Comparison of ENCODE assay signal across 22 cellular contexts in genomic region chr6:116291701-116292396, GRCh38. TPM values are rescaled to one million over a fixed set of nuclear protein-coding genes. Genes with fewer than 3 reads are reported as not detected.
DNase-seq lines count a peak whose midpoint lies in the region; ATAC-seq, FAIRE-seq and TF ChIP-seq lines count a peak whose summit lies in the region.
"Had no signal": no experiment of that assay in that cellular context is flagged by ENCODE, and none has a peak within 500 bp of the region (broad histone marks: within the 10 kb centered on the region; RNA-seq: fewer than 3 reads in every experiment).

No MANE protein-coding gene starts in this region.

- H3K4me1 Mint-ChIP-seq in H9 (no peaks in the 10 kb centered on the region), Caco-2 (ENCODE audit: low read depth, unreplicated experiment) (no peaks in the 10 kb centered on the region)
- H3K4me1 Mint-ChIP-seq: CD8-positive, alpha-beta memory T cell had no signal

- no peak overlapping the region for H3K9ac ChIP-seq in H9 (ENCODE audit: extremely low read depth, insufficient read length, low read length)
- no peak overlapping the region for H3K9ac ChIP-seq in OCI-LY3 (ENCODE audit: low read length)
- H3K9ac ChIP-seq in endothelial cell of umbilical vein (replicated peaks; ENCODE audit: extremely low read depth, insufficient read depth, low read length) = no peak overlapping the region
- H3K9ac ChIP-seq: KMS-11 had no signal

- no peak overlapping the region for H3K56ac ChIP-seq in H9 (ENCODE audit: insufficient read length, low read depth, low read length)

- ATAC-seq in HG03571 (IDR thresholded peaks at IDR 0.05; ENCODE audit: unreplicated experiment) = no peak
- ATAC-seq: HCT116, HepG2, Panc1 had no signal

- BruUV-seq in endothelial cell of umbilical vein (replicated peaks; lab: Mats Ljungman, UMichigan) = no TSS peak
- no TSS peak for BruUV-seq in Caco-2 (replicated peaks; lab: Mats Ljungman, UMichigan)

- H4K8ac ChIP-seq in H9 (replicated peaks; ENCODE audit: insufficient read length, low read depth, low read length) = no peak overlapping the region

- H3K9me3 Mint-ChIP-seq in H9 (peaks cover 0 to 3% of the 10 kb centered on the region in 2 experiments; a peak in 1 of 5 replicates), Caco-2 (ENCODE audit: unreplicated experiment) (no peaks in the 10 kb centered on the region)
- H3K9me3 Mint-ChIP-seq: CD8-positive, alpha-beta memory T cell had no signal

- no peaks in the 10 kb centered on the region for H3K27me3 Mint-ChIP-seq in H9 (ENCODE audit: low read depth)
- peaks cover 9% of the 10 kb centered on the region for H3K27me3 Mint-ChIP-seq in Caco-2 (ENCODE audit: insufficient read depth, unreplicated experiment)

- H3K23me2 ChIP-seq in H9 (ENCODE audit: insufficient read length, low read depth, low read length, poor library complexity, severe bottlenecking) = no peaks in the 10 kb centered on the region

- H3K9me3 ChIP-seq in H9 (ENCODE audit: control insufficient read depth, low read depth, low read length) (no peaks in the 10 kb centered on the region), OCI-LY3 (ENCODE audit: insufficient read depth, low read length) (no peaks in the 10 kb centered on the region), endothelial cell of umbilical vein (replicated peaks; ENCODE audit: control insufficient read depth, insufficient read depth, low read length) (no peaks in the 10 kb centered on the region), Caco-2 (no peaks in the 10 kb centered on the region)

- H3K4me3 ChIP-seq in AG10803 (ENCODE audit: low read length) (no peak overlapping the region), OCI-LY3 (ENCODE audit: low read length) (no peak overlapping the region), endothelial cell of umbilical vein (replicated peaks in 1 of 3; ENCODE audit: insufficient read depth in 1 of 3, low read depth in 1 of 3, low read length in 3 of 3) (no peak overlapping the region), Caco-2 (ENCODE audit: low read depth, low read length) (no peak overlapping the region)

- no peak overlapping the region for H2BK15ac ChIP-seq in H9 (ENCODE audit: low read depth, low read length)

- H3K4ac ChIP-seq in H9 (ENCODE audit: low read depth, low read length) = no peak overlapping the region

- H4K5ac ChIP-seq in H9 (ENCODE audit: insufficient read length, low read depth, low read length) = no peak overlapping the region

- no peak for FAIRE-seq in endothelial cell of umbilical vein (lab: Jason Lieb, UNC)
- FAIRE-seq: GM12891, HepG2 had no signal

- no peak overlapping the region for H3K23ac ChIP-seq in H9 (ENCODE audit: insufficient read length, low read depth, low read length)

- no peaks in the 10 kb centered on the region for H3K27me3 ChIP-seq in H9 (ENCODE audit: insufficient read depth, low read length)
- H3K27me3 ChIP-seq in OCI-LY3 (ENCODE audit: low read depth, low read length) = no peaks in the 10 kb centered on the region
- no peaks in the 10 kb centered on the region for H3K27me3 ChIP-seq in endothelial cell of umbilical vein (ENCODE audit: control insufficient read depth in 2 of 2, insufficient read depth in 2 of 2, low read length in 2 of 2)
- H3K27me3 ChIP-seq in Caco-2 (replicated peaks; ENCODE audit: control insufficient read depth, insufficient read depth, low read length) = no peaks in the 10 kb centered on the region; the same call in 1 of the 2 replicates

- POLR2A ChIA-PET in endothelial cell of umbilical vein (lab: Charles Lee) = no interaction called here
- POLR2A ChIA-PET in Caco-2 (lab: Charles Lee) = no interaction called here

- H2AFZ ChIP-seq in H9 (ENCODE audit: low read length) = no peak overlapping the region
- H2AFZ ChIP-seq in OCI-LY3 (ENCODE audit: low read depth, low read length) = peak overlapping the region; percentile 43; the same call in 1 of the 2 replicates
- H2AFZ ChIP-seq in endothelial cell of umbilical vein (ENCODE audit: low read depth, low read length) = peak overlapping the region; percentile 4

- no peak overlapping the region for H2BK5ac ChIP-seq in H9 (ENCODE audit: insufficient read length, low read length)

- H3K79me2 ChIP-seq in H9 (ENCODE audit: insufficient read depth, low read length) (no peaks in the 10 kb centered on the region), OCI-LY3 (ENCODE audit: low read length) (no peaks in the 10 kb centered on the region), endothelial cell of umbilical vein (ENCODE audit: control insufficient read depth, insufficient read depth, low read length) (no peaks in the 10 kb centered on the region)

- intact Hi-C loops in endothelial cell of umbilical vein (cut with micrococcal nuclease) (no loop called here), Caco-2 (cut with micrococcal nuclease; ENCODE audit: unreplicated experiment) (no loop called here)

- H3K79me1 ChIP-seq in H9 (ENCODE audit: insufficient read depth, low read depth, low read length, poor library complexity, severe bottlenecking) = no peaks in the 10 kb centered on the region

- no peak overlapping the region for H3T11ph ChIP-seq in H9 (ENCODE audit: low read length)

- dilution Hi-C loops in endothelial cell of umbilical vein (cut with MboI; ENCODE audit: extremely low pct_ligation_motif_present, low sequenced_read_pairs) = no loop called here

- DNase-seq in AG10803 (ENCODE audit: low read depth) (peak; percentile 11), H9 (no peak), endothelial cell of umbilical vein (ENCODE audit: low read depth, low spot score) (no peak), Caco-2 (no peak), HuH-7 (ENCODE audit: low spot score) (no peak), DMS 273 (lab: John Stamatoyannopoulos, UW; ENCODE audit: unreplicated experiment) (no peak)
- DNase-seq: 8988T; AML-193; CD8-positive, alpha-beta memory T cell; GOT3; NCI-H1417; NCI-H1694 treated with DMSO at 0.1 percent for 48 hours; NCI-H69 had no signal

- H3K27ac ChIP-seq in H9 (ENCODE audit: insufficient read length, low read depth, low read length) (no peak overlapping the region), OCI-LY3 (ENCODE audit: low read length) (no peak overlapping the region), endothelial cell of umbilical vein (ENCODE audit: insufficient read depth, low read depth, low read length) (no peak overlapping the region)
- H3K27ac ChIP-seq: C4-2B, HL-60, KMS-11 had no signal

- H3K4me2 ChIP-seq in H9 (ENCODE audit: insufficient read depth, insufficient read length, low read length) = no peak overlapping the region
- no peak overlapping the region; the same call in 1 of the 2 replicates for H3K4me2 ChIP-seq in OCI-LY3 (ENCODE audit: low read length)
- H3K4me2 ChIP-seq in endothelial cell of umbilical vein (ENCODE audit: insufficient read depth, low read length) = no peak overlapping the region
- H3K4me2 ChIP-seq: KMS-11 had no signal

- peak overlapping the region; percentile 71 for H2AK5ac ChIP-seq in H9 (ENCODE audit: insufficient read length, low read length)

- H2BK120ac ChIP-seq in H9 (ENCODE audit: low read depth, low read length, poor library complexity, severe bottlenecking) = no peak overlapping the region

- H4K91ac ChIP-seq in H9 (ENCODE audit: insufficient read length, low read depth, low read length) = no peak overlapping the region

- H3K36me3 ChIP-seq in OCI-LY3 (replicated peaks; ENCODE audit: low read depth, low read length) = no peaks in the 10 kb centered on the region
- H3K36me3 ChIP-seq in endothelial cell of umbilical vein (ENCODE audit: control insufficient read depth in 2 of 2, extremely low read depth in 1 of 2, insufficient read depth in 2 of 2, low read length in 2 of 2) = no peaks in the 10 kb centered on the region
- no peaks in the 10 kb centered on the region for H3K36me3 ChIP-seq in Caco-2 (ENCODE audit: control insufficient read depth, insufficient read depth, low read length)

- no peak overlapping the region for H3K14ac ChIP-seq in H9 (ENCODE audit: insufficient read depth, low read length)

- CTCF ChIA-PET in endothelial cell of umbilical vein (lab: Charles Lee) = interaction anchor here (1.0 to 2.7 kb wide), 4 partner anchors 14 to 269 kb away, joined by 3 to 15 read pairs (median 4); partner anchors contain the start of gene CALHM5
- CTCF ChIA-PET in Caco-2 (lab: Charles Lee) = no interaction called here

- H3K4me1 ChIP-seq in H9 (ENCODE audit: insufficient read depth, low read length) = no peaks in the 10 kb centered on the region
- H3K4me1 ChIP-seq in OCI-LY3 (ENCODE audit: low read length) = peaks cover 39% of the 10 kb centered on the region
- no peaks in the 10 kb centered on the region for H3K4me1 ChIP-seq in endothelial cell of umbilical vein (ENCODE audit: control insufficient read depth, extremely low read depth, insufficient read depth, low read length)
- no peaks in the 10 kb centered on the region for H3K4me1 ChIP-seq in Caco-2

- H3K18ac ChIP-seq in H9 (ENCODE audit: insufficient read length, low read depth, low read length) = no peak overlapping the region

- no peak for TF ChIP-seq POLR2A in endothelial cell of umbilical vein (IDR thresholded peaks at IDR 0.05; ENCODE audit: low read depth, low read length)

- H3K36me3 Mint-ChIP-seq in H9 (ENCODE audit: insufficient read depth in 1 of 3, low read depth in 3 of 3) (0 out of 7 replicates have a peak, but pooled peaks cover 0 to 3% (median 0%) of the 10 kb centered on the region in 3 experiments), Caco-2 (ENCODE audit: insufficient read depth, unreplicated experiment) (no peaks in the 10 kb centered on the region)
- H3K36me3 Mint-ChIP-seq: CD8-positive, alpha-beta memory T cell had no signal

- H3K4me3 Mint-ChIP-seq in H9 (no peak overlapping the region), Caco-2 (ENCODE audit: unreplicated experiment) (no peak overlapping the region)
- H3K4me3 Mint-ChIP-seq: CD8-positive, alpha-beta memory T cell had no signal

- no peak overlapping the region for H2BK20ac ChIP-seq in H9 (ENCODE audit: low read depth, low read length, poor library complexity, severe bottlenecking)

- H2BK12ac ChIP-seq in H9 (ENCODE audit: insufficient read length, low read depth, low read length) = no peak overlapping the region

- no peaks in the 10 kb centered on the region for H3K9me1 ChIP-seq in endothelial cell of umbilical vein (replicated peaks; ENCODE audit: control insufficient read depth, extremely low read depth, insufficient read depth, low read length)

- H3K27ac Mint-ChIP-seq in H9 = no peak overlapping the region
- no peak overlapping the region for H3K27ac Mint-ChIP-seq in Caco-2 (ENCODE audit: unreplicated experiment)
- H3K27ac Mint-ChIP-seq: CD8-positive, alpha-beta memory T cell had no signal

- TF ChIP-seq CTCF in AG10803 (conservative IDR thresholded peaks at IDR 0.05; ENCODE audit: low read length) (no peak), H9 (conservative IDR thresholded peaks at IDR 0.05) (no peak), OCI-LY3 (IDR thresholded peaks at IDR 0.05; ENCODE audit: low read depth, low read length) (no peak), endothelial cell of umbilical vein (IDR thresholded peaks at IDR 0.05; ENCODE audit: extremely low read depth in 1 of 2, insufficient read depth in 1 of 2, low read depth in 1 of 2, low read length in 2 of 2) (no peak), Caco-2 (IDR thresholded peaks at IDR 0.05; ENCODE audit: insufficient read depth in 1 of 2, low read depth in 1 of 2, low read length in 1 of 2, severe bottlenecking in 1 of 2, unreplicated experiment in 1 of 2) (no peak)

- no peaks in the 10 kb centered on the region for H4K20me1 ChIP-seq in H9 (ENCODE audit: control insufficient read depth, insufficient read depth, insufficient read length)
- no peaks in the 10 kb centered on the region for H4K20me1 ChIP-seq in OCI-LY3 (ENCODE audit: insufficient read depth, low read length)
- H4K20me1 ChIP-seq in endothelial cell of umbilical vein (replicated peaks; ENCODE audit: control insufficient read depth, extremely low read depth, insufficient read depth, low read length) = no peaks in the 10 kb centered on the region

- WGBS in H9 (ENCODE audit: extremely low coverage, insufficient read length, low lambda C conversion rate) = 100% methylated on average over 1 of the region's 4 CpGs

RNA-seq across cellular contexts. Expression of gene TSPYL1, which starts 12.1 kb away (rescaled TPM):
- total RNA-seq in H9 (2021) (75.3 and 76.8 TPM in 2 replicates), endothelial cell of umbilical vein (54.5 and 57.3 TPM in 2 replicates), Caco-2 (2022) (55.0 and 57.3 TPM in 2 replicates)
- polyA plus RNA-seq in endothelial cell of umbilical vein = 28.7 and 32.1 TPM in 2 replicates
- 22.7 and 22.8 TPM in 2 replicates for polyA plus RNA-seq in endothelial cell of umbilical vein (2011; cell fraction: cytosol; rRNA removed)
- polyA plus RNA-seq in endothelial cell of umbilical vein (2011; cell fraction: nucleus; rRNA removed) = 16.6 and 18.5 TPM in 2 replicates
- 30.1 and 38.2 TPM in 2 replicates for polyA plus RNA-seq in endothelial cell of umbilical vein (2012)
- 94.4 and 108 TPM in 2 replicates for polyA minus RNA-seq in endothelial cell of umbilical vein
- 47.3 TPM for polyA minus RNA-seq in endothelial cell of umbilical vein (2011; cell fraction: cytosol; rRNA and poly(A)+ RNA removed)
- 22.3 and 26.4 TPM in 2 replicates for polyA minus RNA-seq in endothelial cell of umbilical vein (2011; cell fraction: nucleus; rRNA and poly(A)+ RNA removed)

RNA-seq across cellular contexts. Expression of gene TSPYL4, which starts 38.0 kb away (rescaled TPM):
- total RNA-seq in H9 (2021) (18.9 and 19.0 TPM in 2 replicates), endothelial cell of umbilical vein (24.5 and 34.4 TPM in 2 replicates), Caco-2 (2022) (10.7 and 10.9 TPM in 2 replicates)
- polyA plus RNA-seq in endothelial cell of umbilical vein = 43.1 and 45.5 TPM in 2 replicates
- 27.5 and 32.1 TPM in 2 replicates for polyA plus RNA-seq in endothelial cell of umbilical vein (2011; cell fraction: cytosol; rRNA removed)
- polyA plus RNA-seq in endothelial cell of umbilical vein (2011; cell fraction: nucleus; rRNA removed) = 75.8 and 97.1 TPM in 2 replicates
- 16.1 and 18.4 TPM in 2 replicates for polyA plus RNA-seq in endothelial cell of umbilical vein (2012)
- 57.3 and 61.9 TPM in 2 replicates for polyA minus RNA-seq in endothelial cell of umbilical vein
- polyA minus RNA-seq in endothelial cell of umbilical vein (2011; cell fraction: cytosol; rRNA and poly(A)+ RNA removed) = 3.1 TPM
- polyA minus RNA-seq in endothelial cell of umbilical vein (2011; cell fraction: nucleus; rRNA and poly(A)+ RNA removed) = 30.5 and 40.3 TPM in 2 replicates
